Comparison of ENCODE assay signal across 8 cellular contexts in the genomic region with DNA sequence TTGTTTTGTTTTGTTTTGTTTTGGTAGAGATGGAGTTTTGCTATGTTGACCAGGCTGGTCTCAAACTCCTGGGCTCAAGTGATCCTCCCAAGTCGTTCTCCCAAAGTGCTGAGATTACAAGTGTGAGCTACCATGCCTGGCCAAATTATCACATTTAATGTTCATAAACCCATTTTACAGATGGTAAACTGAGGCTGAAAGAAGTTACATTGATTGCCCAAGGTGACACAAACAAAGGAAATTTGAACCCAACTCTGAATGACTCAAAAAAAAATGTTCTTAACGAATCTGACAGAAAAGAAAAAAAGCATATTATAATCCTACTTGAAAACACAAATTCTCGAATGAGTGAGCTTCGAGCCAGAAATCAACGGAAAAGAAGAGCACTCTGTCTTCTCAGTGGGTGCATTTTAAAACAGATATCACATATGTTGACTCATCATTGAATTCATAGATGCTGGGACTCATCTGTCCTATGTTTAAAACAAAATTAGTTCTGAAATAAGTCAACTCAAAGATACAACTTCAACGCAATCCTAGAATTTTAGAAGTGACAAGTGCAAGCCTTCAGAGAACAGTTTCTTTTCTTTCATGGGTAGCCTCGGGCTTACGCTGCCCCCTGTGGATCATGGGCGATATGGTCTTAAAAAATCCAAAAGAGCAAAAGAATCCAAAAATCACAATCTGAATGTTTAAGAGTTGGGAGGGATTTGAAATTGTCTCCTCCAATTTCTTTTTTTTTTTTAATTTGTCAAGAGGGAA. TPM values are rescaled to one million over a fixed set of nuclear protein-coding genes. Genes with fewer than 3 reads are reported as not detected.
A peak's percentile ranks its signal among the peaks of the same experiment; 100 is the strongest.
DNase-seq lines count a peak whose midpoint lies in the region; ATAC-seq and TF ChIP-seq lines count a peak whose summit lies in the region.

No MANE protein-coding gene starts in this region.

- H3K27ac ChIP-seq in right cardiac atrium (ENCODE audit: low read length) (no peak overlapping the region), spleen (no peak overlapping the region)

- H3K4me3 Mint-ChIP-seq in activated CD4-positive, alpha-beta memory T cell treated with anti-CD3 and anti-CD28 coated beads for 36 hours, result peak overlapping the region; percentile 8

- H3K9me3 ChIP-seq in right cardiac atrium (ENCODE audit: control insufficient read depth, low read length) (no peaks in the 10 kb centered on the region), spleen (peaks cover 0 to under 1% (median 0%) of the 10 kb centered on the region in 8 donors)

- H3K36me3 Mint-ChIP-seq in activated CD4-positive, alpha-beta memory T cell treated with anti-CD3 and anti-CD28 coated beads for 36 hours, result peaks cover under 1% of the 10 kb centered on the region

- peak; percentile 25 to 67 (median 54) for TF ChIP-seq CTCF in spleen (IDR thresholded peaks at IDR 0.05 in 8 of 11, conservative IDR thresholded peaks at IDR 0.05 in 3 of 11)

- intact Hi-C loops in Right ventricle myocardium superior (cut with DNase I) (no loop called here), right cardiac atrium (cut with DNase I) (no loop called here), spleen (cut with DNase I; ENCODE audit: low total_unique reads) (no loop called here)
- intact Hi-C loops in activated CD4-positive, alpha-beta memory T cell treated with anti-CD3 and anti-CD28 coated beads for 36 hours (cut with micrococcal nuclease), result loop anchor here (1.0 to 2.0 kb wide), 6 partner anchors 14 to 1318 kb away; no protein-coding TSS in a partner anchor

- H3K4me1 ChIP-seq in right cardiac atrium (ENCODE audit: control insufficient read depth, insufficient read depth, low read length) (no peaks in the 10 kb centered on the region), spleen (no peaks in the 10 kb centered on the region)

- CTCF ChIA-PET in activated CD4-positive, alpha-beta memory T cell treated with anti-CD3 and anti-CD28 coated beads for 36 hours (lab: Charles Lee), result interaction anchor here (0.6 to 2.0 kb wide), 13 partner anchors 10 to 267 kb away, joined by 3 to 16 read pairs (median 3); no protein-coding TSS in a partner anchor

- 56% methylated on average over 9 of the region's 9 CpGs for WGBS in right cardiac atrium
- WGBS in spleen, 5 donors, result 50 to 62% (median 53%) methylated on average over 9 of the region's 9 CpGs

- no peak for ATAC-seq in Right ventricle myocardium superior (ENCODE audit: poor library complexity)
- ATAC-seq in right cardiac atrium, result no peak

- H3K27me3 ChIP-seq in right cardiac atrium (ENCODE audit: control insufficient read depth, insufficient read depth), result no peaks in the 10 kb centered on the region
- H3K27me3 ChIP-seq in spleen (replicated peaks in 1 of 7), result no peaks in the 10 kb centered on the region

- H3K36me3 ChIP-seq in spleen, result no peaks in the 10 kb centered on the region

- H3K4me1 Mint-ChIP-seq in activated CD4-positive, alpha-beta memory T cell treated with anti-CD3 and anti-CD28 coated beads for 36 hours (ENCODE audit: low read depth), result peaks cover 32% of the 10 kb centered on the region

- H3K9me3 Mint-ChIP-seq in activated CD4-positive, alpha-beta memory T cell treated with anti-CD3 and anti-CD28 coated beads for 36 hours, result peaks cover 5% of the 10 kb centered on the region

- DNase-seq in Right ventricle myocardium superior, result peak; percentile 44
- DNase-seq in right cardiac atrium, result no peak
- DNase-seq in HT-29 (ENCODE audit: low spot score), result peak; percentile 7
- DNase-seq in activated CD4-positive, alpha-beta memory T cell treated with anti-CD3 and anti-CD28 coated beads for 36 hours, result peak; percentile 77
- peak; percentile 0 for DNase-seq in fibroblast of peridontal ligament (ENCODE audit: extremely low read depth)
- no peak for DNase-seq in spleen
- DNase-seq in 8988T, result no peak
- no peak for DNase-seq in LoVo (ENCODE audit: low spot score)

- TF ChIP-seq POLR2A in spleen (IDR thresholded peaks at IDR 0.05), result no peak

- H3K27me3 Mint-ChIP-seq in activated CD4-positive, alpha-beta memory T cell treated with anti-CD3 and anti-CD28 coated beads for 36 hours, result no peaks in the 10 kb centered on the region

- POLR2A ChIA-PET in activated CD4-positive, alpha-beta memory T cell treated with anti-CD3 and anti-CD28 coated beads for 36 hours (lab: Charles Lee), result interaction anchor here (2.0 kb wide), 1 partner anchor 14 kb away, joined by 8 read pairs; no protein-coding TSS in a partner anchor

- peak overlapping the region; percentile 76 for H3K27ac Mint-ChIP-seq in activated CD4-positive, alpha-beta memory T cell treated with anti-CD3 and anti-CD28 coated beads for 36 hours

- H3K4me3 ChIP-seq in right cardiac atrium (ENCODE audit: low read length) (no peak overlapping the region), spleen (no peak overlapping the region)

RNA-seq across cellular contexts. Expression of a gene that starts 28.4 kb away (rescaled TPM):
- total RNA-seq in Right ventricle myocardium superior, result not detected
- 1 to 10 TPM in 2 of 4 donors, under 1 TPM in 2; 0.50 to 1.4 (median 0.98) TPM for total RNA-seq in right cardiac atrium
- 0.07 TPM for polyA plus RNA-seq in right cardiac atrium
- total RNA-seq in HT-29 (2014; rRNA removed; shearing (Covaris generic)), result not detected in 2 replicates
- total RNA-seq in activated CD4-positive, alpha-beta memory T cell treated with anti-CD3 and anti-CD28 coated beads for 36 hours, result 1 to 10 TPM; 1.8 to 3.1 TPM
- 10 to 100 TPM in 4 of 7 donors, 1 to 10 TPM in 3; 4.4 to 18.2 (median 12.6) TPM for total RNA-seq in spleen
- polyA plus RNA-seq in spleen, result 10 to 100 TPM in 1 of 3 donors, 1 to 10 TPM in 2; 2.2 to 11.5 (median 3.4) TPM

Comparison
In these comparisons a context has a peak if more than half of its experiments do, and no peak if none do; other contexts are left out.
1. DNase-seq: peak in Right ventricle myocardium superior (single experiment), HT-29 (single experiment), activated CD4-positive, alpha-beta memory T cell treated with anti-CD3 and anti-CD28 coated beads for 36 hours (single experiment) and fibroblast of peridontal ligament (single experiment); none in right cardiac atrium (0 of 3), spleen (single experiment), 8988T (single experiment) and LoVo (single experiment).